Comparison of ENCODE assay signal across 2 cellular contexts in the genomic region with DNA sequence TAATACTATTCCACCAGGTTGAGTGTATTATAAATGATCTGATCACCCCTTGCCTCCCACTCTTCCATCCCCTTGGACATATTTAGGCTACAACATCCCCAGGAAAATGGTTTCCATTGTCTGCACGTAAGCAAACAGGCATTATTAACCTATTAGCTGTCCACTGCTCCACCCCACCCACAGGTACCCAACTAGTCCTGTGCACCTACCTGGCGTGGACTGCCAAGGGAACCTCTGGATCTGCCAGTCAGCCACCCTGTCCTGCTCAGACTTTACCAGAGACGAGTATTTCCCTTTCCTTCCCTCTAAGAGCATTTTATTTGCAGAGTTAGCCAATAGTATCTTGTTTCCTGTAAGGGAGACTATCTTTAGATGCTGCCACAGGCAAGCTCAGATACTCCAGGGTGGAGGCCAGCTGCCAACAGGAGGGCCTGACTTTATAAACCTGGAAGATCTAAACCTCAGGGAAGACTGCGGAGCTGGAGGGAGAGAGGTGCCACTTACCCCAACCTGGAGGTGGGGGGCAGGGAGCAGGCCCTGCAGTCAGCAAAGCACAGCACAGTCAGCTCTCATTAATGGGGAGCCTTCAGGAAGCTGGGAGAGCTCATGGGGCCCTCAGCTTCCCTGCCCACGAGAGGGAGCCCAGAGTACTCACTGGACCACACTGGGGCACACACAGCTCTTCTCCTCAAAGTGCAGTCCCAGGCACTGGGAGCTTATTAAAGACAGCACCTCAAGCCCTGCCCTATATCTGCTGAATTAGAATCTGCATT.
TF ChIP-seq lines count a peak whose summit lies in the region.

A gene with protein sequence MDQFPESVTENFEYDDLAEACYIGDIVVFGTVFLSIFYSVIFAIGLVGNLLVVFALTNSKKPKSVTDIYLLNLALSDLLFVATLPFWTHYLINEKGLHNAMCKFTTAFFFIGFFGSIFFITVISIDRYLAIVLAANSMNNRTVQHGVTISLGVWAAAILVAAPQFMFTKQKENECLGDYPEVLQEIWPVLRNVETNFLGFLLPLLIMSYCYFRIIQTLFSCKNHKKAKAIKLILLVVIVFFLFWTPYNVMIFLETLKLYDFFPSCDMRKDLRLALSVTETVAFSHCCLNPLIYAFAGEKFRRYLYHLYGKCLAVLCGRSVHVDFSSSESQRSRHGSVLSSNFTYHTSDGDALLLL (minus strand): TSS at position 292 of the 773 bp plus-strand sequence. CDS start 13,527 bp downstream, outside the sequence.

TF ChIP-seq in K562, 482 proteins besides CTCF, POLR2A, EP300 and RAD21 (continued from another document and continues in another):
- TF ChIP-seq SMAD1 (IDR thresholded peaks at IDR 0.05; ENCODE audit: low read depth, low read length, partially characterized antibody) (no peak), ZFP1 (CRISPR knock-in tag; IDR thresholded peaks at IDR 0.05) (no peak), NFXL1 (CRISPR knock-in tag; IDR thresholded peaks at IDR 0.05) (no peak), TRIM28 (IDR thresholded peaks at IDR 0.05) (no peak), MCM2 (IDR thresholded peaks at IDR 0.05; ENCODE audit: low read depth) (no peak), YBX1 (IDR thresholded peaks at IDR 0.05) (no peak), MTA2 (IDR thresholded peaks at IDR 0.05; ENCODE audit: low read depth) (no peak), CHD4 (IDR thresholded peaks at IDR 0.05; ENCODE audit: insufficient read depth, insufficient replicate concordance, low read depth, low read length, poor library complexity, severe bottlenecking) (no peak), ZNF143 (CRISPR knock-in tag; IDR thresholded peaks at IDR 0.05) (no peak), JUNB (CRISPR knock-in tag; conservative IDR thresholded peaks at IDR 0.05) (no peak), ESRRA (IDR thresholded peaks at IDR 0.05; ENCODE audit: borderline replicate concordance, low read depth) (no peak), SMAD4 (CRISPR knock-in tag; conservative IDR thresholded peaks at IDR 0.05) (no peak), CC2D1A (IDR thresholded peaks at IDR 0.05) (no peak), FOXK2 (conservative IDR thresholded peaks at IDR 0.05 in 1 of 2, IDR thresholded peaks at IDR 0.05 in 1 of 2; ENCODE audit: low read depth in 2 of 2) (no peak), XRCC3 (IDR thresholded peaks at IDR 0.05) (no peak), EP400 (IDR thresholded peaks at IDR 0.05) (no peak)
- TF ChIP-seq, protein P1, sequence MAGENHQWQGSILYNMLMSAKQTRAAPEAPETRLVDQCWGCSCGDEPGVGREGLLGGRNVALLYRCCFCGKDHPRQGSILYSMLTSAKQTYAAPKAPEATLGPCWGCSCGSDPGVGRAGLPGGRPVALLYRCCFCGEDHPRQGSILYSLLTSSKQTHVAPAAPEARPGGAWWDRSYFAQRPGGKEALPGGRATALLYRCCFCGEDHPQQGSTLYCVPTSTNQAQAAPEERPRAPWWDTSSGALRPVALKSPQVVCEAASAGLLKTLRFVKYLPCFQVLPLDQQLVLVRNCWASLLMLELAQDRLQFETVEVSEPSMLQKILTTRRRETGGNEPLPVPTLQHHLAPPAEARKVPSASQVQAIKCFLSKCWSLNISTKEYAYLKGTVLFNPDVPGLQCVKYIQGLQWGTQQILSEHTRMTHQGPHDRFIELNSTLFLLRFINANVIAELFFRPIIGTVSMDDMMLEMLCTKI (IDR thresholded peaks at IDR 0.05; ENCODE audit: partially characterized antibody): no peak
- TF ChIP-seq, protein P2, sequence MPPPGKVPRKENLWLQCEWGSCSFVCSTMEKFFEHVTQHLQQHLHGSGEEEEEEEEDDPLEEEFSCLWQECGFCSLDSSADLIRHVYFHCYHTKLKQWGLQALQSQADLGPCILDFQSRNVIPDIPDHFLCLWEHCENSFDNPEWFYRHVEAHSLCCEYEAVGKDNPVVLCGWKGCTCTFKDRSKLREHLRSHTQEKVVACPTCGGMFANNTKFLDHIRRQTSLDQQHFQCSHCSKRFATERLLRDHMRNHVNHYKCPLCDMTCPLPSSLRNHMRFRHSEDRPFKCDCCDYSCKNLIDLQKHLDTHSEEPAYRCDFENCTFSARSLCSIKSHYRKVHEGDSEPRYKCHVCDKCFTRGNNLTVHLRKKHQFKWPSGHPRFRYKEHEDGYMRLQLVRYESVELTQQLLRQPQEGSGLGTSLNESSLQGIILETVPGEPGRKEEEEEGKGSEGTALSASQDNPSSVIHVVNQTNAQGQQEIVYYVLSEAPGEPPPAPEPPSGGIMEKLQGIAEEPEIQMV (tag; conservative IDR thresholded peaks at IDR 0.05; ENCODE audit: low read depth): no peak
- TF ChIP-seq, protein P3, sequence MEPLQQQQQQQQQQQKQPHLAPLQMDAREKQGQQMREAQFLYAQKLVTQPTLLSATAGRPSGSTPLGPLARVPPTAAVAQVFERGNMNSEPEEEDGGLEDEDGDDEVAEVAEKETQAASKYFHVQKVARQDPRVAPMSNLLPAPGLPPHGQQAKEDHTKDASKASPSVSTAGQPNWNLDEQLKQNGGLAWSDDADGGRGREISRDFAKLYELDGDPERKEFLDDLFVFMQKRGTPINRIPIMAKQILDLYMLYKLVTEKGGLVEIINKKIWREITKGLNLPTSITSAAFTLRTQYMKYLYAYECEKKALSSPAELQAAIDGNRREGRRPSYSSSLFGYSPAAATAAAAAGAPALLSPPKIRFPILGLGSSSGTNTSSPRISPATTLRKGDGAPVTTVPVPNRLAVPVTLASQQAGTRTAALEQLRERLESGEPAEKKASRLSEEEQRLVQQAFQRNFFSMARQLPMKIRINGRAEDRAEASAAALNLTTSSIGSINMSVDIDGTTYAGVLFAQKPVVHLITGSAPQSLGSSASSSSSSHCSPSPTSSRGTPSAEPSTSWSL (CRISPR knock-in tag; IDR thresholded peaks at IDR 0.05; ENCODE audit: borderline replicate concordance): no peak
- TF ChIP-seq, protein P4, sequence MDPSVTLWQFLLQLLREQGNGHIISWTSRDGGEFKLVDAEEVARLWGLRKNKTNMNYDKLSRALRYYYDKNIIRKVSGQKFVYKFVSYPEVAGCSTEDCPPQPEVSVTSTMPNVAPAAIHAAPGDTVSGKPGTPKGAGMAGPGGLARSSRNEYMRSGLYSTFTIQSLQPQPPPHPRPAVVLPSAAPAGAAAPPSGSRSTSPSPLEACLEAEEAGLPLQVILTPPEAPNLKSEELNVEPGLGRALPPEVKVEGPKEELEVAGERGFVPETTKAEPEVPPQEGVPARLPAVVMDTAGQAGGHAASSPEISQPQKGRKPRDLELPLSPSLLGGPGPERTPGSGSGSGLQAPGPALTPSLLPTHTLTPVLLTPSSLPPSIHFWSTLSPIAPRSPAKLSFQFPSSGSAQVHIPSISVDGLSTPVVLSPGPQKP (CRISPR knock-in tag; IDR thresholded peaks at IDR 0.05): no peak
- TF ChIP-seq, protein P5, sequence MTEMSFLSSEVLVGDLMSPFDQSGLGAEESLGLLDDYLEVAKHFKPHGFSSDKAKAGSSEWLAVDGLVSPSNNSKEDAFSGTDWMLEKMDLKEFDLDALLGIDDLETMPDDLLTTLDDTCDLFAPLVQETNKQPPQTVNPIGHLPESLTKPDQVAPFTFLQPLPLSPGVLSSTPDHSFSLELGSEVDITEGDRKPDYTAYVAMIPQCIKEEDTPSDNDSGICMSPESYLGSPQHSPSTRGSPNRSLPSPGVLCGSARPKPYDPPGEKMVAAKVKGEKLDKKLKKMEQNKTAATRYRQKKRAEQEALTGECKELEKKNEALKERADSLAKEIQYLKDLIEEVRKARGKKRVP (CRISPR knock-in tag; IDR thresholded peaks at IDR 0.05): 0 out of 2 replicates have a peak, but pooled peaks have one; percentile 15
- TF ChIP-seq, protein P6, sequence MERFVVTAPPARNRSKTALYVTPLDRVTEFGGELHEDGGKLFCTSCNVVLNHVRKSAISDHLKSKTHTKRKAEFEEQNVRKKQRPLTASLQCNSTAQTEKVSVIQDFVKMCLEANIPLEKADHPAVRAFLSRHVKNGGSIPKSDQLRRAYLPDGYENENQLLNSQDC (CRISPR knock-in tag; IDR thresholded peaks at IDR 0.05): no peak

TF ChIP-seq in WTC11, 78 proteins besides CTCF, POLR2A, EP300 and RAD21:
- TF ChIP-seq, protein P7, sequence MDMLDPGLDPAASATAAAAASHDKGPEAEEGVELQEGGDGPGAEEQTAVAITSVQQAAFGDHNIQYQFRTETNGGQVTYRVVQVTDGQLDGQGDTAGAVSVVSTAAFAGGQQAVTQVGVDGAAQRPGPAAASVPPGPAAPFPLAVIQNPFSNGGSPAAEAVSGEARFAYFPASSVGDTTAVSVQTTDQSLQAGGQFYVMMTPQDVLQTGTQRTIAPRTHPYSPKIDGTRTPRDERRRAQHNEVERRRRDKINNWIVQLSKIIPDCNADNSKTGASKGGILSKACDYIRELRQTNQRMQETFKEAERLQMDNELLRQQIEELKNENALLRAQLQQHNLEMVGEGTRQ (CRISPR knock-in tag; IDR thresholded peaks at IDR 0.05): no peak
- TF ChIP-seq TEAD4 (CRISPR knock-in tag; IDR thresholded peaks at IDR 0.05): no peak
- no peak for TF ChIP-seq SP1 (CRISPR knock-in tag; conservative IDR thresholded peaks at IDR 0.05)
- TF ChIP-seq FOXP1 (CRISPR knock-in tag; IDR thresholded peaks at IDR 0.05; ENCODE audit: borderline replicate concordance): no peak
- TF ChIP-seq ZNF317 (CRISPR knock-in tag; IDR thresholded peaks at IDR 0.05; ENCODE audit: borderline replicate concordance, low read depth): no peak
- TF ChIP-seq, protein P8, sequence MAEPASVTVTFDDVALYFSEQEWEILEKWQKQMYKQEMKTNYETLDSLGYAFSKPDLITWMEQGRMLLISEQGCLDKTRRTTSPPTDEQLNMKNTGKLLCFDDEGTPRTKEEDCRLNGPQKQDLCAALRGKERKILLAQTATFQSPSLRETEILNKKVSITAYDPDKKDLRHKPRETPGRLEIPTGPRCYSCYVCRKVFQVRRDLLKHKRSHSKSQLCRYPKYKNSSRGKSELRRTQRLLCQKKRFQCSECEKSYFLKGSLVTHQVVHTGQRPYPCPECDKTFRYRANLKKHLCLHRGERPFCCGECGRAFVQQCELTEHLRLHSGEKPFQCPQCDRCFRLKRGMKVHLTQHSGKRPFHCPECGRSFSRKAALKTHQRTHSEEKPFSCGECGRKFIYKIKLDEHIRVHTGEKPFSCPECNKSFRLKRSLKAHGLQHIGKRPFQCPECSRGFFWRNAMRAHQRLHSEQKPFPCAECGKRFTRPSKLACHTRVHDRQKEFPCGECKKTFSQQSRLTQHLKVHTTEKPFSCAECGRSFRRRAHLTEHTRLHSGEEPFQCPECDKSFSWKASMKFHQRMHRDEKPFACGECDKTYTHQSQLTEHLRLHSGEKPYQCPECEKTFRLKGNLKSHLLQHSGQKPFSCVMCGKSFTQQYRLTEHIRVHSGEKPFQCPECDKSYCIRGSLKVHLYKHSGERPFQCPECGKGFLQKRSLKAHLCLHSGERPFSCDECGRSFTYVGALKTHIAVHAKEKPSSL (CRISPR knock-in tag; conservative IDR thresholded peaks at IDR 0.05): no peak
- TF ChIP-seq KAT7 (CRISPR knock-in tag; IDR thresholded peaks at IDR 0.05; ENCODE audit: borderline replicate concordance): no peak
- no peak for TF ChIP-seq FOXJ3 (CRISPR knock-in tag; IDR thresholded peaks at IDR 0.05; ENCODE audit: borderline replicate concordance)
- no peak for TF ChIP-seq ZNF671 (CRISPR knock-in tag; IDR thresholded peaks at IDR 0.05)
- TF ChIP-seq, protein P9, sequence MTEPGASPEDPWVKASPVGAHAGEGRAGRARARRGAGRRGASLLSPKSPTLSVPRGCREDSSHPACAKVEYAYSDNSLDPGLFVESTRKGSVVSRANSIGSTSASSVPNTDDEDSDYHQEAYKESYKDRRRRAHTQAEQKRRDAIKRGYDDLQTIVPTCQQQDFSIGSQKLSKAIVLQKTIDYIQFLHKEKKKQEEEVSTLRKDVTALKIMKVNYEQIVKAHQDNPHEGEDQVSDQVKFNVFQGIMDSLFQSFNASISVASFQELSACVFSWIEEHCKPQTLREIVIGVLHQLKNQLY (CRISPR knock-in tag; IDR thresholded peaks at IDR 0.05): no peak
- TF ChIP-seq CBFB (CRISPR knock-in tag; IDR thresholded peaks at IDR 0.05; ENCODE audit: low read depth): no peak
- no peak for TF ChIP-seq ETV6 (CRISPR knock-in tag; IDR thresholded peaks at IDR 0.05)
- TF ChIP-seq, protein P10, sequence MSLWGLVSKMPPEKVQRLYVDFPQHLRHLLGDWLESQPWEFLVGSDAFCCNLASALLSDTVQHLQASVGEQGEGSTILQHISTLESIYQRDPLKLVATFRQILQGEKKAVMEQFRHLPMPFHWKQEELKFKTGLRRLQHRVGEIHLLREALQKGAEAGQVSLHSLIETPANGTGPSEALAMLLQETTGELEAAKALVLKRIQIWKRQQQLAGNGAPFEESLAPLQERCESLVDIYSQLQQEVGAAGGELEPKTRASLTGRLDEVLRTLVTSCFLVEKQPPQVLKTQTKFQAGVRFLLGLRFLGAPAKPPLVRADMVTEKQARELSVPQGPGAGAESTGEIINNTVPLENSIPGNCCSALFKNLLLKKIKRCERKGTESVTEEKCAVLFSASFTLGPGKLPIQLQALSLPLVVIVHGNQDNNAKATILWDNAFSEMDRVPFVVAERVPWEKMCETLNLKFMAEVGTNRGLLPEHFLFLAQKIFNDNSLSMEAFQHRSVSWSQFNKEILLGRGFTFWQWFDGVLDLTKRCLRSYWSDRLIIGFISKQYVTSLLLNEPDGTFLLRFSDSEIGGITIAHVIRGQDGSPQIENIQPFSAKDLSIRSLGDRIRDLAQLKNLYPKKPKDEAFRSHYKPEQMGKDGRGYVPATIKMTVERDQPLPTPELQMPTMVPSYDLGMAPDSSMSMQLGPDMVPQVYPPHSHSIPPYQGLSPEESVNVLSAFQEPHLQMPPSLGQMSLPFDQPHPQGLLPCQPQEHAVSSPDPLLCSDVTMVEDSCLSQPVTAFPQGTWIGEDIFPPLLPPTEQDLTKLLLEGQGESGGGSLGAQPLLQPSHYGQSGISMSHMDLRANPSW (CRISPR knock-in tag; conservative IDR thresholded peaks at IDR 0.05; ENCODE audit: low read depth): no peak
- no peak for TF ChIP-seq IRF2 (CRISPR knock-in tag; IDR thresholded peaks at IDR 0.05; ENCODE audit: borderline replicate concordance, low read depth)
- TF ChIP-seq ELF4 (CRISPR knock-in tag; IDR thresholded peaks at IDR 0.05; ENCODE audit: low read depth): no peak
- no peak for TF ChIP-seq ZNF263 (CRISPR knock-in tag; IDR thresholded peaks at IDR 0.05; ENCODE audit: low read depth)
- TF ChIP-seq, protein P11, sequence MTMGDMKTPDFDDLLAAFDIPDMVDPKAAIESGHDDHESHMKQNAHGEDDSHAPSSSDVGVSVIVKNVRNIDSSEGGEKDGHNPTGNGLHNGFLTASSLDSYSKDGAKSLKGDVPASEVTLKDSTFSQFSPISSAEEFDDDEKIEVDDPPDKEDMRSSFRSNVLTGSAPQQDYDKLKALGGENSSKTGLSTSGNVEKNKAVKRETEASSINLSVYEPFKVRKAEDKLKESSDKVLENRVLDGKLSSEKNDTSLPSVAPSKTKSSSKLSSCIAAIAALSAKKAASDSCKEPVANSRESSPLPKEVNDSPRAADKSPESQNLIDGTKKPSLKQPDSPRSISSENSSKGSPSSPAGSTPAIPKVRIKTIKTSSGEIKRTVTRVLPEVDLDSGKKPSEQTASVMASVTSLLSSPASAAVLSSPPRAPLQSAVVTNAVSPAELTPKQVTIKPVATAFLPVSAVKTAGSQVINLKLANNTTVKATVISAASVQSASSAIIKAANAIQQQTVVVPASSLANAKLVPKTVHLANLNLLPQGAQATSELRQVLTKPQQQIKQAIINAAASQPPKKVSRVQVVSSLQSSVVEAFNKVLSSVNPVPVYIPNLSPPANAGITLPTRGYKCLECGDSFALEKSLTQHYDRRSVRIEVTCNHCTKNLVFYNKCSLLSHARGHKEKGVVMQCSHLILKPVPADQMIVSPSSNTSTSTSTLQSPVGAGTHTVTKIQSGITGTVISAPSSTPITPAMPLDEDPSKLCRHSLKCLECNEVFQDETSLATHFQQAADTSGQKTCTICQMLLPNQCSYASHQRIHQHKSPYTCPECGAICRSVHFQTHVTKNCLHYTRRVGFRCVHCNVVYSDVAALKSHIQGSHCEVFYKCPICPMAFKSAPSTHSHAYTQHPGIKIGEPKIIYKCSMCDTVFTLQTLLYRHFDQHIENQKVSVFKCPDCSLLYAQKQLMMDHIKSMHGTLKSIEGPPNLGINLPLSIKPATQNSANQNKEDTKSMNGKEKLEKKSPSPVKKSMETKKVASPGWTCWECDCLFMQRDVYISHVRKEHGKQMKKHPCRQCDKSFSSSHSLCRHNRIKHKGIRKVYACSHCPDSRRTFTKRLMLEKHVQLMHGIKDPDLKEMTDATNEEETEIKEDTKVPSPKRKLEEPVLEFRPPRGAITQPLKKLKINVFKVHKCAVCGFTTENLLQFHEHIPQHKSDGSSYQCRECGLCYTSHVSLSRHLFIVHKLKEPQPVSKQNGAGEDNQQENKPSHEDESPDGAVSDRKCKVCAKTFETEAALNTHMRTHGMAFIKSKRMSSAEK (CRISPR knock-in tag; IDR thresholded peaks at IDR 0.05; ENCODE audit: borderline replicate concordance): no peak
- TF ChIP-seq GRHL2 (CRISPR knock-in tag; IDR thresholded peaks at IDR 0.05; ENCODE audit: insufficient replicate concordance, severe bottlenecking): no peak
TF ChIP-seq in WTC11: peak in this region for 0.
